In genomic region chr6:35576647-35577046, GRCh38 we compare ENCODE assay signal across 2 cellular contexts.
TF ChIP-seq lines count a peak whose summit lies in the region.

No MANE protein-coding gene starts in this region.

TF ChIP-seq in liver, 16 proteins besides CTCF, POLR2A, EP300 and RAD21:
- TF ChIP-seq HNF4A (conservative IDR thresholded peaks at IDR 0.05) (peak; percentile 18 to 20), GABPA (IDR thresholded peaks at IDR 0.05 in 1 of 2, conservative IDR thresholded peaks at IDR 0.05 in 1 of 2) (no peak)

TF ChIP-seq in HepG2, 621 proteins besides CTCF, POLR2A, EP300 and RAD21:
- TF ChIP-seq HNRNPLL (IDR thresholded peaks at IDR 0.05; ENCODE audit: low read depth, low read length, poor library complexity, severe bottlenecking) (no peak), PREB (CRISPR knock-in tag; IDR thresholded peaks at IDR 0.05) (no peak), TRIM24 (CRISPR knock-in tag; IDR thresholded peaks at IDR 0.05) (no peak), ZNF264 (CRISPR knock-in tag; IDR thresholded peaks at IDR 0.05) (no peak), SMAD3 (CRISPR knock-in tag; IDR thresholded peaks at IDR 0.05) (no peak), ZNF333 (CRISPR knock-in tag; IDR thresholded peaks at IDR 0.05; ENCODE audit: borderline replicate concordance) (no peak), TARDBP (CRISPR knock-in tag; IDR thresholded peaks at IDR 0.05) (no peak), ZNF788 (CRISPR knock-in tag; IDR thresholded peaks at IDR 0.05; ENCODE audit: borderline replicate concordance) (no peak), KDM6A (CRISPR knock-in tag; IDR thresholded peaks at IDR 0.05; ENCODE audit: low read depth) (no peak), YEATS2 (CRISPR knock-in tag; IDR thresholded peaks at IDR 0.05; ENCODE audit: borderline replicate concordance) (no peak), PBX3 (CRISPR knock-in tag; IDR thresholded peaks at IDR 0.05; ENCODE audit: borderline replicate concordance) (no peak), ZNF550 (CRISPR knock-in tag; IDR thresholded peaks at IDR 0.05; ENCODE audit: borderline replicate concordance) (no peak), ZNF576 (CRISPR knock-in tag; IDR thresholded peaks at IDR 0.05) (no peak)
